Comparison of ENCODE assay signal across 7 cellular contexts in the genomic region with DNA sequence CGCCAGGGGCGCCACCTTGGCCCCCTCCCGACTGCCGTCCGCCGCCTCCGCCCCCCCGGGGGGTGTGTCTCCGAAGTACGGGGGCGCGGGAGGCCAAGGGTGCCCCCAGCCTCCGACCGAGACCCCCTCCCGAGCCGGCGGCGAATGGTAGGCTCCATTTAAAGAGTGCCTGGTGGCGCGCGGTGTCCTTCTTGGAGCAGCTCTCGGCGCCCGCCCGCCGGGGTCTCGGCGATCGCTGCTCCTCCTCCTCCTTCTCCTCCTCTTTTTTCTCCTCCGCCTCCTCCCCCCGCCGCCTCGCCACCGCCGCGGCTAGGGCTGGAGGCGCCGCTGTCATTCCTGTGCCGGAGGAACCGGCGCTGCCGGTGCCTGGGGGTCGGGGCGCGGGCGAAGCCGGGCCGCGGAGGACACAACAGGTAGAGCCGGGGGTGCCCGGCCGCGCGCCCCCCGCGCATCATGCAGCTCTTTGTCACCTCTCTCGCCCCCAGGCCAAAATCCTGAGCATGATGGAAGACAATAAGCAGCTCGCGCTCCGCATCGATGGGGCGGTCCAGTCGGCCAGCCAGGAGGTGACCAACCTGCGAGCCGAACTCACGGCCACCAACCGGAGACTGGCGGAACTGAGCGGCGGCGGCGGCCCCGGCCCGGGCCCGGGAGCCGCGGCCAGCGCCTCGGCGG.
A peak's percentile ranks its signal among the peaks of the same experiment; 100 is the strongest.
DNase-seq lines count a peak whose midpoint lies in the region; ATAC-seq and TF ChIP-seq lines count a peak whose summit lies in the region.

A gene (plus strand): TSS at position 188 of the 675 bp plus-strand sequence.

- peaks cover 34 to 85% of the 10 kb centered on the region in 2 donors for H3K27me3 Mint-ChIP-seq in stimulated activated naive B cell treated with anti-CD40 and anti-IgM and Interleukin-4, amounts not matched to agents 10 μg/mL and 1 μg/mL and 100 μg/mL, for 72 hours

- no peak for TF ChIP-seq CTCF in WERI-Rb-1 (IDR thresholded peaks at IDR 0.05; ENCODE audit: low read depth, low read length)
- TF ChIP-seq CTCF in GM10248 (IDR thresholded peaks at IDR 0.05; ENCODE audit: control extremely low read depth, extremely low read depth, low read depth, missing control alignments), result no peak

- H3K9me3 Mint-ChIP-seq in stimulated activated naive B cell treated with anti-CD40 and anti-IgM and Interleukin-4, amounts not matched to agents 10 μg/mL and 1 μg/mL and 100 μg/mL, for 72 hours, result peaks cover 2 to 7% of the 10 kb centered on the region in 2 donors

- H3K9me3 ChIP-seq in WERI-Rb-1 (ENCODE audit: severe bottlenecking), result no peaks in the 10 kb centered on the region

- POLR2A ChIA-PET in GM10248 (lab: Yijun Ruan, JAX), result no interaction called here

- CTCF ChIA-PET in GM10248 (lab: Yijun Ruan, JAX), result interaction anchor here (1.3 to 1.9 kb wide), 2 partner anchors 9 to 16 kb away, joined by 3 to 5 read pairs; no protein-coding TSS in a partner anchor

- H3K27ac ChIP-seq in WERI-Rb-1, result peak within 1 kb of the TSS; percentile 77

- DNase-seq in WERI-Rb-1, result peak; percentile 69
- peak; percentile 66 for DNase-seq in iPS-NIHi11 (ENCODE audit: low spot score)
- DNase-seq in stimulated activated naive B cell treated with anti-CD40 and anti-IgM and Interleukin-4, amounts not matched to agents 10 μg/mL and 1 μg/mL and 100 μg/mL, for 72 hours, result no peak
- no peak for DNase-seq in NAMALWA (ENCODE audit: low spot score)
- no peak for DNase-seq in Kasumi-1 (lab: John Stamatoyannopoulos, UW)
- DNase-seq in GM10248 (ENCODE audit: extremely low spot score), result no peak

- peaks cover 11 to 23% of the 10 kb centered on the region in 2 donors for H3K4me1 Mint-ChIP-seq in stimulated activated naive B cell treated with anti-CD40 and anti-IgM and Interleukin-4, amounts not matched to agents 10 μg/mL and 1 μg/mL and 100 μg/mL, for 72 hours

- H3K36me3 ChIP-seq in WERI-Rb-1, result no peaks in the 10 kb centered on the region

- peak within 1 kb of the TSS; percentile 56 for H3K27ac Mint-ChIP-seq in stimulated activated naive B cell treated with anti-CD40 and anti-IgM and Interleukin-4, amounts not matched to agents 10 μg/mL and 1 μg/mL and 100 μg/mL, for 72 hours

- peak; percentile 33 for ATAC-seq in HG03432 (IDR thresholded peaks at IDR 0.05; ENCODE audit: unreplicated experiment)
- ATAC-seq in stimulated activated naive B cell treated with anti-CD40 and anti-IgM and Interleukin-4, amounts not matched to agents 10 μg/mL and 1 μg/mL and 100 μg/mL, for 72 hours (replicated peaks), result peak in 1 of 2 donors; percentile 4

- H3K27me3 ChIP-seq in WERI-Rb-1 (ENCODE audit: insufficient read depth, low read depth, severe bottlenecking), result peaks cover 16% of the 10 kb centered on the region

- H3K4me3 ChIP-seq in WERI-Rb-1 (ENCODE audit: low read depth, low read length), result peak within 1 kb of the TSS; percentile 47

- H3K36me3 Mint-ChIP-seq in stimulated activated naive B cell treated with anti-CD40 and anti-IgM and Interleukin-4, amounts not matched to agents 10 μg/mL and 1 μg/mL and 100 μg/mL, for 72 hours, result no peaks in the 10 kb centered on the region

- H3K4me3 Mint-ChIP-seq in stimulated activated naive B cell treated with anti-CD40 and anti-IgM and Interleukin-4, amounts not matched to agents 10 μg/mL and 1 μg/mL and 100 μg/mL, for 72 hours, result peak within 1 kb of the TSS; percentile 72 to 73

Comparison
In these comparisons a context has a peak if more than half of its experiments do, and no peak if none do; other contexts are left out.
1. DNase-seq: peak in WERI-Rb-1 (single experiment) and iPS-NIHi11 (single experiment); none in stimulated activated naive B cell treated with anti-CD40 and anti-IgM and Interleukin-4, amounts not matched to agents 10 μg/mL and 1 μg/mL and 100 μg/mL, for 72 hours (single experiment), NAMALWA (single experiment), Kasumi-1 (0 of 2) and GM10248 (single experiment).